ENCODE assay signal across 10 cellular contexts in genomic region chr2:96427917-96428316, GRCh38.
DNase-seq lines count a peak whose midpoint lies in the region; TF ChIP-seq lines count a peak whose summit lies in the region.
"Had no signal": no experiment of that assay in that cellular context is flagged by ENCODE, and none has a peak within 500 bp of the region (broad histone marks: within the 10 kb centered on the region; RNA-seq: fewer than 3 reads in every experiment).

No MANE protein-coding gene starts in this region.

- intact Hi-C loops in A673 (cut with micrococcal nuclease; ENCODE audit: unreplicated experiment), result no loop called here

- H3K9ac ChIP-seq in GM23248, result no peak overlapping the region
- no peak overlapping the region for H3K9ac ChIP-seq in SK-N-SH

- H3K9me2 ChIP-seq in GM23248 (ENCODE audit: insufficient read depth), result no peaks in the 10 kb centered on the region
- peaks cover 2% of the 10 kb centered on the region; the same call in 1 of the 2 replicates for H3K9me2 ChIP-seq in SK-N-SH

- H3K4me2 ChIP-seq in GM23248 (ENCODE audit: unreplicated experiment) (no peak overlapping the region), SK-N-SH (no peak overlapping the region)

- peaks cover 11% of the 10 kb centered on the region for H3K36me3 Mint-ChIP-seq in glutamatergic neuron (ENCODE audit: unreplicated experiment)
- H3K36me3 Mint-ChIP-seq in CD8-positive, alpha-beta memory T cell, result peaks cover 0 to 2% (median 0%) of the 10 kb centered on the region in 3 donors
- no peaks in the 10 kb centered on the region for H3K36me3 Mint-ChIP-seq in type B pancreatic cell

- no TSS peak for BruUV-seq in A673 (replicated peaks; lab: Mats Ljungman, UMichigan)

- H3K4me3 ChIP-seq in A673 (ENCODE audit: low read depth, low read length, poor library complexity, severe bottlenecking) (no peak overlapping the region), GM23248 (no peak overlapping the region), SK-N-SH (ENCODE audit: low read depth in 2 of 2, low read length in 1 of 2) (no peak overlapping the region), Peyer's patch (no peak overlapping the region)
- H3K4me3 ChIP-seq in CD8-positive, alpha-beta memory T cell (ENCODE audit: low read length), result no peak overlapping the region

- no peaks in the 10 kb centered on the region for H3K79me2 ChIP-seq in GM23248 (ENCODE audit: insufficient read depth)
- no peaks in the 10 kb centered on the region for H3K79me2 ChIP-seq in SK-N-SH (ENCODE audit: insufficient read depth)

- DNase-seq in A673 (ENCODE audit: low spot score) (peak; percentile 79), GM23248 (peak; percentile 87), SK-N-SH (no peak), glutamatergic neuron (no peak), Peyer's patch (no peak), midbrain (lab: John Stamatoyannopoulos, UW) (no peak), type B pancreatic cell (ENCODE audit: extremely low spot score, unreplicated experiment) (no peak)
- no peak for DNase-seq in CD8-positive, alpha-beta memory T cell
- DNase-seq: DMS79 treated with DMSO at 0.1 percent for 48 hours; effector memory CD4-positive, alpha-beta T cell had no signal

- CTCF ChIA-PET in A673 (lab: Charles Lee) (no interaction called here), SK-N-SH (lab: Yijun Ruan, JAX) (interaction anchor here (0.7 to 0.9 kb wide), 2 partner anchors 15 to 126 kb away, joined by 3 to 4 read pairs; no protein-coding TSS in a partner anchor)
- CTCF ChIA-PET in CD8-positive, alpha-beta memory T cell (lab: Charles Lee), result no interaction called here

- H3K27ac Mint-ChIP-seq in glutamatergic neuron (ENCODE audit: unreplicated experiment) (peak overlapping the region; percentile 29), type B pancreatic cell (no peak overlapping the region)
- no peak overlapping the region for H3K27ac Mint-ChIP-seq in CD8-positive, alpha-beta memory T cell

- TF ChIP-seq POLR2A in Peyer's patch (IDR thresholded peaks at IDR 0.05), result no peak

- H3F3A ChIP-seq in GM23248 (ENCODE audit: insufficient read depth), result no peaks in the 10 kb centered on the region
- no peaks in the 10 kb centered on the region for H3F3A ChIP-seq in SK-N-SH (replicated peaks; ENCODE audit: insufficient read depth)

- no peaks in the 10 kb centered on the region for H3K27me3 Mint-ChIP-seq in glutamatergic neuron (ENCODE audit: unreplicated experiment)
- H3K27me3 Mint-ChIP-seq in CD8-positive, alpha-beta memory T cell, result peaks cover 21 to 47% of the 10 kb centered on the region in 2 donors
- H3K27me3 Mint-ChIP-seq in type B pancreatic cell, result peaks cover 26% of the 10 kb centered on the region

- POLR2A ChIA-PET in A673 (lab: Charles Lee; ENCODE audit: low non-redundant PET), result no interaction called here
- POLR2A ChIA-PET in SK-N-SH (lab: Yijun Ruan, JAX), result no interaction called here
- POLR2A ChIA-PET in CD8-positive, alpha-beta memory T cell (lab: Charles Lee), result no interaction called here

- peaks cover 12% of the 10 kb centered on the region for H3K4me1 ChIP-seq in A673 (ENCODE audit: insufficient read depth, low read length, poor library complexity, severe bottlenecking)
- peaks cover 20% of the 10 kb centered on the region for H3K4me1 ChIP-seq in GM23248 (ENCODE audit: insufficient read depth)
- H3K4me1 ChIP-seq in SK-N-SH (ENCODE audit: control insufficient read depth in 1 of 2, insufficient read depth in 2 of 2, low read depth in 1 of 2, low read length in 1 of 2), result peaks cover 0 to 4% of the 10 kb centered on the region in 2 experiments; a peak in 1 of 4 replicates
- no peaks in the 10 kb centered on the region for H3K4me1 ChIP-seq in CD8-positive, alpha-beta memory T cell (ENCODE audit: insufficient read depth, low read length)
- no peaks in the 10 kb centered on the region for H3K4me1 ChIP-seq in Peyer's patch

- H3K4me1 Mint-ChIP-seq in glutamatergic neuron (ENCODE audit: low read depth, unreplicated experiment), result no peaks in the 10 kb centered on the region
- no peaks in the 10 kb centered on the region for H3K4me1 Mint-ChIP-seq in CD8-positive, alpha-beta memory T cell
- H3K4me1 Mint-ChIP-seq in type B pancreatic cell (ENCODE audit: unreplicated experiment), result peaks cover 10% of the 10 kb centered on the region

- no peak for TF ChIP-seq EP300 in SK-N-SH (IDR thresholded peaks at IDR 0.05; ENCODE audit: borderline replicate concordance in 1 of 2, low read depth in 1 of 2, low read length in 1 of 2)

- H3K36me3 ChIP-seq in A673 (ENCODE audit: insufficient read depth, low read length, poor library complexity, severe bottlenecking), result no peaks in the 10 kb centered on the region
- no peaks in the 10 kb centered on the region for H3K36me3 ChIP-seq in GM23248 (ENCODE audit: low read depth)
- no peaks in the 10 kb centered on the region for H3K36me3 ChIP-seq in SK-N-SH (replicated peaks in 1 of 2; ENCODE audit: control insufficient read depth in 1 of 2, insufficient read depth in 2 of 2, low read length in 1 of 2)
- H3K36me3 ChIP-seq in CD8-positive, alpha-beta memory T cell (ENCODE audit: insufficient read depth, low read length), result no peaks in the 10 kb centered on the region
- H3K36me3 ChIP-seq in Peyer's patch, result no peaks in the 10 kb centered on the region

- TF ChIP-seq CTCF in A673 (conservative IDR thresholded peaks at IDR 0.05; ENCODE audit: low read depth, low read length), result no peak
- no peak for TF ChIP-seq CTCF in SK-N-SH (IDR thresholded peaks at IDR 0.05)
- no peak for TF ChIP-seq CTCF in glutamatergic neuron (IDR thresholded peaks at IDR 0.05; ENCODE audit: partially characterized antibody, unreplicated experiment)
- no peak for TF ChIP-seq CTCF in Peyer's patch (IDR thresholded peaks at IDR 0.05)
- TF ChIP-seq CTCF in type B pancreatic cell (conservative IDR thresholded peaks at IDR 0.05), result no peak

- H3K9me3 ChIP-seq in A673 (ENCODE audit: low read depth, low read length, poor library complexity, severe bottlenecking), result peaks cover 9% of the 10 kb centered on the region
- no peaks in the 10 kb centered on the region for H3K9me3 ChIP-seq in GM23248 (ENCODE audit: low read depth)
- H3K9me3 ChIP-seq in SK-N-SH, result no peaks in the 10 kb centered on the region
- H3K9me3 ChIP-seq in CD8-positive, alpha-beta memory T cell (ENCODE audit: low read length), result no peaks in the 10 kb centered on the region
- peaks cover 0 to 14% (median 2%) of the 10 kb centered on the region in 4 donors for H3K9me3 ChIP-seq in Peyer's patch

- TF ChIP-seq RAD21 in SK-N-SH (IDR thresholded peaks at IDR 0.05; ENCODE audit: low read length), result no peak

- H3K4me3 Mint-ChIP-seq in glutamatergic neuron (ENCODE audit: unreplicated experiment), result no peak overlapping the region
- H3K4me3 Mint-ChIP-seq in CD8-positive, alpha-beta memory T cell, result no peak overlapping the region
- H3K4me3 Mint-ChIP-seq in type B pancreatic cell, result no peak overlapping the region

- in situ Hi-C loops in GM23248 (cut with MboI), result no loop called here

- H3K9me3 Mint-ChIP-seq in glutamatergic neuron (ENCODE audit: unreplicated experiment) (peaks cover 4% of the 10 kb centered on the region), type B pancreatic cell (no peaks in the 10 kb centered on the region)
- peaks cover 0 to 4% (median 2%) of the 10 kb centered on the region in 5 donors for H3K9me3 Mint-ChIP-seq in CD8-positive, alpha-beta memory T cell

- H3K27me3 ChIP-seq in A673 (replicated peaks; ENCODE audit: insufficient read depth, low read depth, low read length, poor library complexity), result no peaks in the 10 kb centered on the region
- peaks cover 7% of the 10 kb centered on the region; the same call in 1 of the 2 replicates for H3K27me3 ChIP-seq in GM23248 (replicated peaks; ENCODE audit: insufficient read depth)
- no peaks in the 10 kb centered on the region for H3K27me3 ChIP-seq in SK-N-SH (ENCODE audit: insufficient read depth)
- no peaks in the 10 kb centered on the region for H3K27me3 ChIP-seq in CD8-positive, alpha-beta memory T cell (ENCODE audit: insufficient read depth, low read length, poor library complexity, severe bottlenecking)
- H3K27me3 ChIP-seq in Peyer's patch, result no peaks in the 10 kb centered on the region

- H3K27ac ChIP-seq in A673 (ENCODE audit: low read depth, low read length, poor library complexity, severe bottlenecking) (no peak overlapping the region), GM23248 (no peak overlapping the region), SK-N-SH (ENCODE audit: low read depth in 2 of 2, low read length in 1 of 2) (no peak overlapping the region), Peyer's patch (no peak overlapping the region)
- H3K27ac ChIP-seq in CD8-positive, alpha-beta memory T cell (ENCODE audit: low read depth, low read length), result no peak overlapping the region

- no peak overlapping the region for H2AFZ ChIP-seq in GM23248
- no peak overlapping the region for H2AFZ ChIP-seq in SK-N-SH (ENCODE audit: low read depth)

- H4K20me1 ChIP-seq in GM23248 (ENCODE audit: insufficient read depth) (no peaks in the 10 kb centered on the region), SK-N-SH (ENCODE audit: insufficient read depth) (no peaks in the 10 kb centered on the region)

- 0 to 6% methylated on average over 1 of the region's 1 CpG for WGBS in GM23248 (ENCODE audit: low coverage in 1 of 2, low lambda C conversion rate in 2 of 2, missing lambda C conversion rate in 2 of 2), 2 experiments
- 6% methylated on average over 1 of the region's 1 CpG for WGBS in SK-N-SH (ENCODE audit: low lambda C conversion rate)

TF ChIP-seq in SK-N-SH, 30 proteins besides CTCF, POLR2A, EP300 and RAD21 (continues in another document):
- TF ChIP-seq GATA2 (CRISPR knock-in tag; IDR thresholded peaks at IDR 0.05), result no peak
- TF ChIP-seq ELF1 (IDR thresholded peaks at IDR 0.05), result no peak
- TF ChIP-seq NFIC (IDR thresholded peaks at IDR 0.05; ENCODE audit: borderline replicate concordance), result peak; percentile 49
- TF ChIP-seq TEAD4 (IDR thresholded peaks at IDR 0.05; ENCODE audit: borderline replicate concordance, insufficient read depth), result no peak
- peak; percentile 48; the same call in 1 of the 2 replicates for TF ChIP-seq FOSL2 (IDR thresholded peaks at IDR 0.05; ENCODE audit: borderline replicate concordance, low read depth)
- no peak for TF ChIP-seq RFX5 (IDR thresholded peaks at IDR 0.05; ENCODE audit: low read length)
- TF ChIP-seq FOXJ3 (CRISPR knock-in tag; IDR thresholded peaks at IDR 0.05), result no peak
- TF ChIP-seq, protein P1, sequence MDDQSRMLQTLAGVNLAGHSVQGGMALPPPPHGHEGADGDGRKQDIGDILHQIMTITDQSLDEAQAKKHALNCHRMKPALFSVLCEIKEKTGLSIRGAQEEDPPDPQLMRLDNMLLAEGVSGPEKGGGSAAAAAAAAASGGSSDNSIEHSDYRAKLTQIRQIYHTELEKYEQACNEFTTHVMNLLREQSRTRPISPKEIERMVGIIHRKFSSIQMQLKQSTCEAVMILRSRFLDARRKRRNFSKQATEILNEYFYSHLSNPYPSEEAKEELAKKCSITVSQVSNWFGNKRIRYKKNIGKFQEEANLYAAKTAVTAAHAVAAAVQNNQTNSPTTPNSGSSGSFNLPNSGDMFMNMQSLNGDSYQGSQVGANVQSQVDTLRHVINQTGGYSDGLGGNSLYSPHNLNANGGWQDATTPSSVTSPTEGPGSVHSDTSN (IDR thresholded peaks at IDR 0.05), result peak; percentile 67
- TF ChIP-seq, protein P2, sequence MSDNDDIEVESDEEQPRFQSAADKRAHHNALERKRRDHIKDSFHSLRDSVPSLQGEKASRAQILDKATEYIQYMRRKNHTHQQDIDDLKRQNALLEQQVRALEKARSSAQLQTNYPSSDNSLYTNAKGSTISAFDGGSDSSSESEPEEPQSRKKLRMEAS (IDR thresholded peaks at IDR 0.05; ENCODE audit: low read depth), result no peak

Comparison
In these comparisons a context has a peak if more than half of its experiments do, and no peak if none do; other contexts are left out.
1. DNase-seq: peak in A673 (single experiment) and GM23248 (single experiment); none in SK-N-SH (single experiment), glutamatergic neuron (single experiment), CD8-positive, alpha-beta memory T cell (0 of 5), Peyer's patch (0 of 3), midbrain (single experiment) and type B pancreatic cell (single experiment).